Comparison of ENCODE assay signal across 11 cellular contexts in the genomic region with DNA sequence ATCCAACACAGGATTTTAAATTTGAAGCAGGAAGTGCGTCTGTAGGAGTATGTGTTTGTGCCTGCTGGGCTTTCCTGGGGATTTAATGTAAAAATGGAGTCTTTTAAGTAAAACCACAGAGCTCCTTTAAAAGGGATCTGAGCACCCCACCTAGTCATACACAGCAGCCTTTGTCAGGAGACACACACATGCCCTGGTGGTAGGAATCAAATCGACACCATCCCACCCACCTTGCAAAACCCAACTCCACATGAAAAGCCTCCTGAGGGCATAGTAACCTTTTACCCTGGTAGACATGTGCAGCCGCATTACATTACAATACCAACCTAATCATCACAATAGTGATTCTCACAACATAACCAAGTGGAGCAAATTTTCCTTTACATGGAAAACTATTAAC. TPM values are rescaled to one million over a fixed set of nuclear protein-coding genes. Genes with fewer than 3 reads are reported as not detected.
DNase-seq lines count a peak whose midpoint lies in the region; ATAC-seq and TF ChIP-seq lines count a peak whose summit lies in the region.
"Had no signal": no experiment of that assay in that cellular context is flagged by ENCODE, and none has a peak within 500 bp of the region (broad histone marks: within the 10 kb centered on the region; RNA-seq: fewer than 3 reads in every experiment).

No MANE protein-coding gene starts in this region.

- no peak overlapping the region for H3K14ac ChIP-seq in H9 (ENCODE audit: insufficient read depth, low read length)

- H3K4me2 ChIP-seq in H9 (ENCODE audit: insufficient read depth, insufficient read length, low read length) (no peak overlapping the region), neural progenitor cell (peak overlapping the region; percentile 62)

- no CpG with 5 or more reads among the region's 3 CpGs for WGBS in H9 (ENCODE audit: extremely low coverage, insufficient read length, low lambda C conversion rate)

- no peak overlapping the region for H2BK15ac ChIP-seq in H9 (ENCODE audit: low read depth, low read length)

- peaks cover 9 to 24% of the 10 kb centered on the region in 2 donors for H3K36me3 Mint-ChIP-seq in CD4-positive, alpha-beta memory T cell
- H3K36me3 Mint-ChIP-seq in H9 (ENCODE audit: insufficient read depth in 1 of 3, low read depth in 3 of 3) (peaks cover 4 to 25% (median 24%) of the 10 kb centered on the region in 3 experiments; a peak in 6 of 7 replicates), neural progenitor cell (peaks cover 26% of the 10 kb centered on the region)
- H3K36me3 Mint-ChIP-seq in central memory CD8-positive, alpha-beta T cell (ENCODE audit: insufficient read depth): peaks cover 7% of the 10 kb centered on the region

- no peak overlapping the region for H4K8ac ChIP-seq in H9 (replicated peaks; ENCODE audit: insufficient read length, low read depth, low read length)

- no peak overlapping the region for H2BK5ac ChIP-seq in H9 (ENCODE audit: insufficient read length, low read length)

- peaks cover 27% of the 10 kb centered on the region for H3F3A ChIP-seq in neural progenitor cell (ENCODE audit: low read depth)

- H3K27ac Mint-ChIP-seq in CD4-positive, alpha-beta memory T cell: peak overlapping the region; percentile 32 to 96 (median 82)
- H3K27ac Mint-ChIP-seq in H9 (peak overlapping the region; percentile 11 to 72 (median 20); a peak in 6 of 7 replicates), neural progenitor cell (no peak overlapping the region)
- peak overlapping the region; percentile 32 for H3K27ac Mint-ChIP-seq in central memory CD8-positive, alpha-beta T cell (ENCODE audit: low read depth)

- H3K36me3 ChIP-seq in CD4-positive, alpha-beta memory T cell (ENCODE audit: insufficient read depth, low read length): no peaks in the 10 kb centered on the region
- no peaks in the 10 kb centered on the region for H3K36me3 ChIP-seq in neural progenitor cell
- H3K36me3 ChIP-seq: ovary had no signal

- TF ChIP-seq CTCF in H9 (conservative IDR thresholded peaks at IDR 0.05) (peak; percentile 65), neural progenitor cell (IDR thresholded peaks at IDR 0.05) (peak; percentile 39)

- no peak overlapping the region for H2BK12ac ChIP-seq in H9 (ENCODE audit: insufficient read length, low read depth, low read length)

- H2BK20ac ChIP-seq in H9 (ENCODE audit: low read depth, low read length, poor library complexity, severe bottlenecking): no peak overlapping the region

- peaks cover 64% of the 10 kb centered on the region for H3K4me1 ChIP-seq in CD4-positive, alpha-beta memory T cell (ENCODE audit: insufficient read depth, low read length)
- H3K4me1 ChIP-seq in H9 (ENCODE audit: insufficient read depth, low read length) (peaks cover 15% of the 10 kb centered on the region; the same call in 1 of the 2 replicates), neural progenitor cell (peaks cover 37% of the 10 kb centered on the region)

- POLR2A ChIA-PET in CD4-positive, alpha-beta memory T cell (lab: Charles Lee; ENCODE audit: partially characterized antibody): interaction anchor here (1.2 to 12.6 kb wide), 4 partner anchors 10 to 29 kb away, joined by 3 to 153 read pairs (median 4); a partner anchor contains a TSS

- H3K9me3 ChIP-seq in CD4-positive, alpha-beta memory T cell (ENCODE audit: control insufficient read depth in 1 of 2, low read length in 2 of 2): no peaks in the 10 kb centered on the region
- H3K9me3 ChIP-seq in H9 (ENCODE audit: control insufficient read depth, low read depth, low read length) (no peaks in the 10 kb centered on the region), neural progenitor cell (ENCODE audit: low read depth) (no peaks in the 10 kb centered on the region)
- H3K9me3 ChIP-seq: ovary had no signal

- no peak overlapping the region for H4K5ac ChIP-seq in H9 (ENCODE audit: insufficient read length, low read depth, low read length)

- H3K27me3 ChIP-seq in CD4-positive, alpha-beta memory T cell (ENCODE audit: insufficient read depth, low read length): no peaks in the 10 kb centered on the region
- H3K27me3 ChIP-seq in H9 (ENCODE audit: insufficient read depth, low read length) (no peaks in the 10 kb centered on the region), neural progenitor cell (no peaks in the 10 kb centered on the region)
- H3K27me3 ChIP-seq: ovary had no signal

- H3K4me1 Mint-ChIP-seq in CD4-positive, alpha-beta memory T cell: peaks cover 61 to 92% (median 75%) of the 10 kb centered on the region in 4 donors
- peaks cover 59 to 71% of the 10 kb centered on the region in 2 experiments for H3K4me1 Mint-ChIP-seq in H9
- peaks cover 60% of the 10 kb centered on the region for H3K4me1 Mint-ChIP-seq in central memory CD8-positive, alpha-beta T cell
- H3K4me1 Mint-ChIP-seq in neural progenitor cell: peaks cover 28% of the 10 kb centered on the region

- no peaks in the 10 kb centered on the region for H4K20me1 ChIP-seq in H9 (ENCODE audit: control insufficient read depth, insufficient read depth, insufficient read length)
- H4K20me1 ChIP-seq in neural progenitor cell (ENCODE audit: low read depth): peaks cover 55% of the 10 kb centered on the region

- no peaks in the 10 kb centered on the region for H3K27me3 Mint-ChIP-seq in CD4-positive, alpha-beta memory T cell
- no peaks in the 10 kb centered on the region for H3K27me3 Mint-ChIP-seq in H9 (ENCODE audit: low read depth)
- no peaks in the 10 kb centered on the region for H3K27me3 Mint-ChIP-seq in central memory CD8-positive, alpha-beta T cell
- no peaks in the 10 kb centered on the region for H3K27me3 Mint-ChIP-seq in neural progenitor cell (ENCODE audit: insufficient read depth, low read depth)

- H3K4ac ChIP-seq in H9 (ENCODE audit: low read depth, low read length): no peak overlapping the region

- no peak for ATAC-seq in central memory CD8-positive, alpha-beta T cell (replicated peaks; ENCODE audit: extremely low read depth, poor library complexity, severe bottlenecking)
- ATAC-seq in GM18873 (IDR thresholded peaks at IDR 0.05; ENCODE audit: low FRiP score, unreplicated experiment) (no peak), GM18868 (IDR thresholded peaks at IDR 0.05; ENCODE audit: unreplicated experiment) (no peak)
- ATAC-seq: left lobe of liver had no signal

- H3K79me2 ChIP-seq in H9 (ENCODE audit: insufficient read depth, low read length) (peaks cover 7% of the 10 kb centered on the region; the same call in 1 of the 2 replicates), neural progenitor cell (ENCODE audit: low read depth) (peaks cover 56% of the 10 kb centered on the region)

- H3K18ac ChIP-seq in H9 (ENCODE audit: insufficient read length, low read depth, low read length): no peak overlapping the region

- CTCF ChIA-PET in CD4-positive, alpha-beta memory T cell (lab: Charles Lee; ENCODE audit: partially characterized antibody): interaction anchor here (1.2 to 1.4 kb wide), 3 partner anchors 28 to 59 kb away, joined by 3 to 5 read pairs (median 4); no protein-coding TSS in a partner anchor

- H3K27ac ChIP-seq in CD4-positive, alpha-beta memory T cell (ENCODE audit: low read depth, low read length): peak overlapping the region; percentile 18
- H3K27ac ChIP-seq in H9 (ENCODE audit: insufficient read length, low read depth, low read length) (no peak overlapping the region), neural progenitor cell (no peak overlapping the region)
- H3K27ac ChIP-seq: ovary had no signal

- H2AK5ac ChIP-seq in H9 (ENCODE audit: insufficient read length, low read length): no peak overlapping the region

- no peaks in the 10 kb centered on the region for H3K79me1 ChIP-seq in H9 (ENCODE audit: insufficient read depth, low read depth, low read length, poor library complexity, severe bottlenecking)

- no peak overlapping the region for H4K91ac ChIP-seq in H9 (ENCODE audit: insufficient read length, low read depth, low read length)

- no peak overlapping the region for H3T11ph ChIP-seq in H9 (ENCODE audit: low read length)

- no peak overlapping the region for H3K23ac ChIP-seq in H9 (ENCODE audit: insufficient read length, low read depth, low read length)

- no peak overlapping the region for H3K4me3 ChIP-seq in CD4-positive, alpha-beta memory T cell (ENCODE audit: low read length in 2 of 2)
- peak overlapping the region; percentile 11 for H3K4me3 ChIP-seq in neural progenitor cell
- H3K4me3 ChIP-seq: ovary had no signal

- no peak overlapping the region for H2BK120ac ChIP-seq in H9 (ENCODE audit: low read depth, low read length, poor library complexity, severe bottlenecking)

- peak overlapping the region in 3 of 8 donors; percentile 29 to 79 (median 42) for H3K4me3 Mint-ChIP-seq in CD4-positive, alpha-beta memory T cell
- peak overlapping the region in 1 of 2 experiments; percentile 24; a peak in 2 of 5 replicates for H3K4me3 Mint-ChIP-seq in H9
- no peak overlapping the region for H3K4me3 Mint-ChIP-seq in central memory CD8-positive, alpha-beta T cell
- no peak overlapping the region for H3K4me3 Mint-ChIP-seq in neural progenitor cell

- no peak overlapping the region for H3K9ac ChIP-seq in H9 (ENCODE audit: extremely low read depth, insufficient read length, low read length)
- H3K9ac ChIP-seq in neural progenitor cell: no peak overlapping the region

- intact Hi-C loops in CD4-positive, alpha-beta memory T cell (cut with micrococcal nuclease): loop anchor here (10.0 kb wide), 1 partner anchor 420 kb away; a partner anchor contains a TSS

- H3K56ac ChIP-seq in H9 (ENCODE audit: insufficient read length, low read depth, low read length): no peak overlapping the region

- no peak overlapping the region for H2AFZ ChIP-seq in H9 (ENCODE audit: low read length)
- no peak overlapping the region for H2AFZ ChIP-seq in neural progenitor cell (replicated peaks)

- H3K23me2 ChIP-seq in H9 (ENCODE audit: insufficient read length, low read depth, low read length, poor library complexity, severe bottlenecking): no peaks in the 10 kb centered on the region

- no peak for DNase-seq in CD4-positive, alpha-beta memory T cell
- DNase-seq in H9: peak; percentile 51
- DNase-seq in central memory CD8-positive, alpha-beta T cell (ENCODE audit: low spot score in 2 of 2): no peak
- DNase-seq in neural progenitor cell (ENCODE audit: low spot score): peak; percentile 65
- DNase-seq in NCI-H2081 treated with DMSO at 0.1 percent for 48 hours (lab: John Stamatoyannopoulos, UW): no peak
- DNase-seq: ovary; RPMI8226; stimulated activated CD4-positive, alpha-beta T cell treated with anti-CD3 and anti-CD28 coated beads, Interleukin-4, amount 100 ng/mL, for 1 hour had no signal

- H3K9me3 Mint-ChIP-seq in CD4-positive, alpha-beta memory T cell: peaks cover 0 to 3% (median 0%) of the 10 kb centered on the region in 8 donors
- no peaks in the 10 kb centered on the region for H3K9me3 Mint-ChIP-seq in H9
- no peaks in the 10 kb centered on the region for H3K9me3 Mint-ChIP-seq in central memory CD8-positive, alpha-beta T cell
- no peaks in the 10 kb centered on the region for H3K9me3 Mint-ChIP-seq in neural progenitor cell

RNA-seq across cellular contexts. Expression of a gene that starts 29.0 kb away (rescaled TPM):
- total RNA-seq in CD4-positive, alpha-beta memory T cell: 100 to 1,000 TPM; 143 to 150 TPM
- polyA plus RNA-seq in CD4-positive, alpha-beta memory T cell: 10 to 100 TPM; 87.2 to 91.8 TPM
- total RNA-seq in H9 (2021) (46.3 and 48.4 TPM in 2 replicates), neural progenitor cell (ENCODE audit: low replicate concordance) (38.0 and 39.5 TPM in 2 replicates)

Comparison
In these comparisons a context has a peak if more than half of its experiments do, and no peak if none do; other contexts are left out.
1. DNase-seq: peak in H9 (single experiment) and neural progenitor cell (single experiment); none in CD4-positive, alpha-beta memory T cell (0 of 5), central memory CD8-positive, alpha-beta T cell (0 of 2) and NCI-H2081 treated with DMSO at 0.1 percent for 48 hours (single experiment).